10 cellular contexts compared by ENCODE assay signal in the genomic region with DNA sequence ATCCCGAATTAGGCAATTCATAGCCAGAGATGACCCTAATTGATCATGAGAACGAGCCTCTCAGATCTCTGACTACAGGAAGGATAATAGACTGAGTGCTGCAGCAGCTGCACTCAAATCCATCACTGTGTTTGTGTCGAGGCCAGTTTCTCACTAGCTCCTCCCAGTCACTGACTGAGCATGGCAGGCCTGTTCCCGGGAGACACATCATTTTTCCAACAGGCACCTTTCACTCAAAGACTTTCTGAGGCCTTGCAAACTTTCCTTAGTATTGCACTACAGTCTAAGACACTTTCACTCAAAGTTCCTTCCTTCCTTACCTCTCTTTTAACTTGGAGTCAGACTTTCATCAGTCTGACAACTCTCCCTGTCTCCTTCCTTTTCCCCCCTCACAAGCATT. TPM values are rescaled to one million over a fixed set of nuclear protein-coding genes. Genes with fewer than 3 reads are reported as not detected.
A peak's percentile ranks its signal among the peaks of the same experiment; 100 is the strongest.
DNase-seq lines count a peak whose midpoint lies in the region; ATAC-seq, FAIRE-seq and TF ChIP-seq lines count a peak whose summit lies in the region.
"Had no signal": no experiment of that assay in that cellular context is flagged by ENCODE, and none has a peak within 500 bp of the region (broad histone marks: within the 10 kb centered on the region; RNA-seq: fewer than 3 reads in every experiment).

No MANE protein-coding gene starts in this region.

- H3K4me1 ChIP-seq in K562 (replicated peaks in 1 of 2; ENCODE audit: control insufficient read depth in 2 of 2, insufficient read depth in 2 of 2, low read length in 2 of 2) = peaks cover 0 to 8% of the 10 kb centered on the region in 2 experiments; a peak in 2 of 5 replicates
- peaks cover 19% of the 10 kb centered on the region for H3K4me1 ChIP-seq in neural progenitor cell
- peaks cover 36% of the 10 kb centered on the region for H3K4me1 ChIP-seq in vagina

- WGBS in K562 (ENCODE audit: insufficient coverage, low coverage, missing lambda C conversion rate) = 57% methylated on average over 4 of the region's 4 CpGs

- no peak overlapping the region for H3K4me2 ChIP-seq in K562 (ENCODE audit: insufficient read depth, low read length)
- peak overlapping the region; percentile 64 for H3K4me2 ChIP-seq in neural progenitor cell

- peaks cover 6% of the 10 kb centered on the region for H3K9me3 Mint-ChIP-seq in neural progenitor cell

- no peak overlapping the region for H3K27ac ChIP-seq in K562 (ENCODE audit: extremely low read depth, low read depth, low read length)
- H3K27ac ChIP-seq in neural progenitor cell = peak overlapping the region; percentile 85
- no peak overlapping the region for H3K27ac ChIP-seq in vagina

- no peak overlapping the region for H3K4me3 ChIP-seq in K562
- peak overlapping the region; percentile 12 for H3K4me3 ChIP-seq in neural progenitor cell
- H3K4me3 ChIP-seq in vagina = no peak overlapping the region
- H3K4me3 ChIP-seq: dorsolateral prefrontal cortex had no signal

- H3K27me3 ChIP-seq in K562 (ENCODE audit: control insufficient read depth in 2 of 2, insufficient read depth in 2 of 2, low read length in 2 of 2) = no peaks in the 10 kb centered on the region
- H3K27me3 ChIP-seq in neural progenitor cell = no peaks in the 10 kb centered on the region
- H3K27me3 ChIP-seq in vagina = no peaks in the 10 kb centered on the region
- H3K27me3 ChIP-seq: dorsolateral prefrontal cortex had no signal

- H4K20me1 ChIP-seq in K562 (replicated peaks; ENCODE audit: control insufficient read depth, insufficient read depth, low read length) = peaks cover 11% of the 10 kb centered on the region
- H4K20me1 ChIP-seq in neural progenitor cell (ENCODE audit: low read depth) = peaks cover 49% of the 10 kb centered on the region

- H3K9me3 ChIP-seq in K562 (replicated peaks; ENCODE audit: control insufficient read depth, insufficient read depth, low read depth, low read length) (no peaks in the 10 kb centered on the region), neural progenitor cell (ENCODE audit: low read depth) (no peaks in the 10 kb centered on the region), vagina (no peaks in the 10 kb centered on the region)

- H3K36me3 ChIP-seq in K562 (ENCODE audit: control insufficient read depth, insufficient read depth, low read length) (peaks cover 10% of the 10 kb centered on the region; the same call in 2 of the 3 replicates), neural progenitor cell (no peaks in the 10 kb centered on the region), vagina (no peaks in the 10 kb centered on the region)

- H3K9ac ChIP-seq in K562 (ENCODE audit: insufficient read depth in 1 of 2, low read depth in 2 of 2, low read length in 2 of 2) = no peak overlapping the region
- H3K9ac ChIP-seq in neural progenitor cell = no peak overlapping the region

- TF ChIP-seq CTCF in K562 (IDR thresholded peaks at IDR 0.05 in 2 of 3, conservative IDR thresholded peaks at IDR 0.05 in 1 of 3; ENCODE audit: insufficient read depth in 2 of 3, low read depth in 1 of 3, low read length in 3 of 3) (no peak), neural progenitor cell (IDR thresholded peaks at IDR 0.05) (no peak), GM20000 (IDR thresholded peaks at IDR 0.05; ENCODE audit: extremely low read depth, missing control alignments) (no peak), vagina (IDR thresholded peaks at IDR 0.05) (no peak)

- no peaks in the 10 kb centered on the region for H3K27me3 Mint-ChIP-seq in neural progenitor cell (ENCODE audit: insufficient read depth, low read depth)

- TF ChIP-seq RAD21 in K562 (CRISPR knock-in tag; conservative IDR thresholded peaks at IDR 0.05 in 1 of 2, IDR thresholded peaks at IDR 0.05 in 1 of 2) = no peak

- no peak for TF ChIP-seq EP300 in K562 (IDR thresholded peaks at IDR 0.05; ENCODE audit: low read length)

- peak overlapping the region; percentile 21 for H3K4me3 Mint-ChIP-seq in neural progenitor cell

- TF ChIP-seq POLR2A in K562 (conservative IDR thresholded peaks at IDR 0.05) = no peak
- no peak for TF ChIP-seq POLR2A in vagina (IDR thresholded peaks at IDR 0.05)

- ATAC-seq in K562 = no peak; the same call in 2 of the 3 replicates

- no TSS peak for BruUV-seq in K562 (replicated peaks; lab: Mats Ljungman, UMichigan)

- peaks cover 17% of the 10 kb centered on the region for H3F3A ChIP-seq in neural progenitor cell (ENCODE audit: low read depth)

- no peak for FAIRE-seq in K562 (lab: Jason Lieb, UNC)

- DNase-seq in NCI-H2196 (lab: John Stamatoyannopoulos, UW; ENCODE audit: unreplicated experiment) = peak; percentile 36
- no peak for DNase-seq in NCI-H2196 treated with DMSO at 0.1 percent for 48 hours (lab: John Stamatoyannopoulos, UW; ENCODE audit: unreplicated experiment)
- peak; percentile 27 for DNase-seq in NCI-H1694 (lab: John Stamatoyannopoulos, UW)
- no peak for DNase-seq in K562 (ENCODE audit: extremely low read depth in 1 of 4, low spot score in 3 of 4)
- peak; percentile 55 for DNase-seq in neural progenitor cell (ENCODE audit: low spot score)
- no peak for DNase-seq in GM20000 (ENCODE audit: low spot score)
- DNase-seq in stimulated activated CD8-positive, alpha-beta memory T cell treated with anti-CD3 and anti-CD28 coated beads, Interleukin-4, amount 100 ng/mL, for 48 hours = no peak
- DNase-seq in vagina (ENCODE audit: extremely low spot score in 2 of 2) = no peak
- DNase-seq: AML-193 had no signal

- H3K79me2 ChIP-seq in K562 (ENCODE audit: control insufficient read depth, insufficient read depth, low read length) (peaks cover 94% of the 10 kb centered on the region), neural progenitor cell (ENCODE audit: low read depth) (peaks cover 99% of the 10 kb centered on the region)

- in situ Hi-C loops in K562 (cut with MboI) = no loop called here

- CTCF ChIA-PET in K562 (lab: Yijun Ruan, JAX; ENCODE audit: low intra/inter-chr PET ratio) = interaction anchor here (1.0 kb wide), 1 partner anchor 117 kb away, joined by 3 read pairs; no protein-coding TSS in a partner anchor

- H3K4me1 Mint-ChIP-seq in neural progenitor cell = peaks cover 20% of the 10 kb centered on the region

- POLR2A ChIA-PET in K562 (lab: Yijun Ruan, JAX) = interaction anchor here (0.6 kb wide), 1 partner anchor 118 kb away, joined by 3 read pairs; no protein-coding TSS in a partner anchor

- intact Hi-C loops in K562 (cut with micrococcal nuclease) = no loop called here
- intact Hi-C loops in vagina (cut with DNase I) = loop anchor here (5.0 kb wide), 1 partner anchor 1575 kb away; no protein-coding TSS in a partner anchor

- H3K36me3 Mint-ChIP-seq in neural progenitor cell = peaks cover 14% of the 10 kb centered on the region

- H2AFZ ChIP-seq in K562 (ENCODE audit: low read depth, low read length) = no peak overlapping the region
- H2AFZ ChIP-seq in neural progenitor cell (replicated peaks) = no peak overlapping the region

- H3K27ac Mint-ChIP-seq in neural progenitor cell = peak overlapping the region; percentile 80

- H3K9me1 ChIP-seq in K562 (ENCODE audit: control insufficient read depth, insufficient read depth, low read length) = no peaks in the 10 kb centered on the region

TF ChIP-seq in K562, 482 proteins besides CTCF, POLR2A, EP300 and RAD21:
- TF ChIP-seq, protein P1, sequence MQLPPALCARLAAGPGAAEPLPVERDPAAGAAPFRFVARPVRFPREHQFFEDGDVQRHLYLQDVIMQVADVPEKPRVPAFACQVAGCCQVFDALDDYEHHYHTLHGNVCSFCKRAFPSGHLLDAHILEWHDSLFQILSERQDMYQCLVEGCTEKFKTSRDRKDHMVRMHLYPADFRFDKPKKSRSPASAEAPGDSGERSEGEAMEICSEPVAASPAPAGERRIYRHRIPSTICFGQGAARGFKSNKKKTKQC (CRISPR knock-in tag; IDR thresholded peaks at IDR 0.05) = no peak
- TF ChIP-seq NR2C1 (IDR thresholded peaks at IDR 0.05) (no peak), NR2C1 (tag; IDR thresholded peaks at IDR 0.05) (no peak), LCOR (CRISPR knock-in tag; IDR thresholded peaks at IDR 0.05) (0 out of 2 replicates have a peak, but pooled peaks have one; percentile 28)
TF ChIP-seq in K562: peak in this region for 1.

RNA-seq across cellular contexts. Expression of gene SOS1, which starts 13.7 kb away (rescaled TPM):
- 26.1 and 163 TPM in 2 replicates for total RNA-seq in K562 (2011; cell fraction: chromatin; rRNA removed; ENCODE audit: low replicate concordance)
- total RNA-seq in K562 (2011; cell fraction: nucleolus; rRNA removed) = 8.8 and 15.8 TPM in 2 replicates
- 38.1 and 53.0 TPM in 2 replicates for total RNA-seq in K562 (2011; cell fraction: nucleoplasm; rRNA removed)
- total RNA-seq in K562 (2014; rRNA removed) (6.3 and 7.6 TPM in 2 replicates), K562 (2014; rRNA removed; fragmentation: Illumina TruSeq; extraction: Trizol) (16.3 and 17.9 TPM in 2 replicates), K562 (2015; rRNA removed; fragmentation: Illumina TruSeq; extraction: Trizol) (20.1 and 21.6 TPM in 2 replicates), K562 (2021) (23.1 and 23.8 TPM in 2 replicates), neural progenitor cell (ENCODE audit: low replicate concordance) (26.6 and 28.5 TPM in 2 replicates), vagina (20.1 TPM)
- polyA plus RNA-seq in K562 (2011; rRNA removed) (27.1 and 27.9 TPM in 2 replicates), K562 (2014; fragmentation: Illumina TruSeq; extraction: Trizol) (24.5 and 26.8 TPM in 2 replicates), K562 (2014; fragmentation: Nextera tagmentation; extraction: Ambion mirVana) (1 to 10 TPM; 2.5 to 4.0 TPM), K562 (2014; rRNA removed) (10.9 and 12.1 TPM in 2 replicates)
- polyA plus RNA-seq in K562 (2011; cell fraction: cytosol; rRNA removed) = 16.0 and 30.7 TPM in 2 replicates
- polyA plus RNA-seq in K562 (2011; cell fraction: nucleus; rRNA removed) = 61.3 and 78.0 TPM in 2 replicates
- polyA plus RNA-seq in K562 (2012) = 13.2 and 16.3 TPM in 2 replicates
- polyA minus RNA-seq in K562 (2011; rRNA and poly(A)+ RNA removed) = 80.6 and 96.0 TPM in 2 replicates
- 15.1 and 17.0 TPM in 2 replicates for polyA minus RNA-seq in K562 (2011; cell fraction: cytosol; rRNA and poly(A)+ RNA removed)
- 52.2 and 93.1 TPM in 2 replicates for polyA minus RNA-seq in K562 (2011; cell fraction: nucleus; rRNA and poly(A)+ RNA removed)

Comparison
In these comparisons a context has a peak if more than half of its experiments do, and no peak if none do; other contexts are left out.
1. DNase-seq: peak in NCI-H2196 (single experiment), NCI-H1694 (single experiment) and neural progenitor cell (single experiment); none in NCI-H2196 treated with DMSO at 0.1 percent for 48 hours (single experiment), K562 (0 of 4), GM20000 (single experiment), stimulated activated CD8-positive, alpha-beta memory T cell treated with anti-CD3 and anti-CD28 coated beads, Interleukin-4, amount 100 ng/mL, for 48 hours (single experiment) and vagina (0 of 2).